8 cellular contexts compared by ENCODE assay signal in the genomic region with DNA sequence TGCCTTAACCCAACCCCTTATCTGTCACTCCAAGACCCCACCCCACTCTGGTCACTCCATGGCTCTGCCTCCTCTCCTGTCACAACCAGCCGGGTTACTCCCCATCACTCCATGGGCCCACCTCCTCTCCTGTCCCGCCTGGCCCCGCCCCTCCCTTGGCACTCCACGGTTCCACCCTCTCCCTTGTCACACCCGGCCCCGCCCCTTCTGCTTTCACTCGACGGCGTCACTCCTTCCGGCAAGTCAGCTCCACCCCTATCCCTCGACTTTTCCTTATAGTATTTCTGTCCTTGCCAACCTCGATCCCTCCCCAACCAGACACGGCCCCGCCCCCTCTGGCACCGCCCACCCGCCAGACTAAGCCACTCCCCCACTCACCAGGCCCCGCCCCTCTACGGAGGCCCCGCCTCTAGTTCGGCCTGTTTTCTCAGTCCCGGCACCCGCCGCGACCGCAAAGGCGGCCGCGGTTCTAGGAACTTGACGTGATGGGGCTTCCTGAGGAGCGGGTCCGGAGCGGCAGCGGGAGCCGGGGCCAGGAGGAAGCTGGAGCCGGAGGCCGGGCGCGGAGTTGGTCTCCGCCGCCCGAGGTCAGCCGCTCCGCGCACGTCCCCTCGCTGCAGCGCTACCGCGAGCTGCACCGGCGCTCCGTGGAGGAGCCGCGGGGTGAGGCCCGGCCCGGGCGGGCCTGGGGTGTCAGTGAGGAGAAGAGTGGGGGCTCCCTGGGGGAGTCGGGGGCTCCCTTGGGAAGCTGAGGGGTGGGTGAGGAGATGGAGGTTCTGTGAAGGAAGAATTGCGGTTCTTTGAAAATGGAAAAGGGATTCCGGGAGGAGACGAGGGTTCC. TPM values are rescaled to one million over a fixed set of nuclear protein-coding genes. Genes with fewer than 3 reads are reported as not detected.
DNase-seq lines count a peak whose midpoint lies in the region; ATAC-seq and TF ChIP-seq lines count a peak whose summit lies in the region.

A gene with protein sequence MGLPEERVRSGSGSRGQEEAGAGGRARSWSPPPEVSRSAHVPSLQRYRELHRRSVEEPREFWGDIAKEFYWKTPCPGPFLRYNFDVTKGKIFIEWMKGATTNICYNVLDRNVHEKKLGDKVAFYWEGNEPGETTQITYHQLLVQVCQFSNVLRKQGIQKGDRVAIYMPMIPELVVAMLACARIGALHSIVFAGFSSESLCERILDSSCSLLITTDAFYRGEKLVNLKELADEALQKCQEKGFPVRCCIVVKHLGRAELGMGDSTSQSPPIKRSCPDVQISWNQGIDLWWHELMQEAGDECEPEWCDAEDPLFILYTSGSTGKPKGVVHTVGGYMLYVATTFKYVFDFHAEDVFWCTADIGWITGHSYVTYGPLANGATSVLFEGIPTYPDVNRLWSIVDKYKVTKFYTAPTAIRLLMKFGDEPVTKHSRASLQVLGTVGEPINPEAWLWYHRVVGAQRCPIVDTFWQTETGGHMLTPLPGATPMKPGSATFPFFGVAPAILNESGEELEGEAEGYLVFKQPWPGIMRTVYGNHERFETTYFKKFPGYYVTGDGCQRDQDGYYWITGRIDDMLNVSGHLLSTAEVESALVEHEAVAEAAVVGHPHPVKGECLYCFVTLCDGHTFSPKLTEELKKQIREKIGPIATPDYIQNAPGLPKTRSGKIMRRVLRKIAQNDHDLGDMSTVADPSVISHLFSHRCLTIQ (plus strand): TSS at position 452 of the 841 bp plus-strand sequence. CDS start 34 bp downstream, at position 486.

- CTCF ChIA-PET in A673 (lab: Charles Lee), result interaction anchor here (0.5 to 1.9 kb wide), 8 partner anchors 10 to 1029 kb away, joined by 3 to 13 read pairs (median 5); partner anchors contain the start of genes GSS and MYH7B

- H3K4me3 Mint-ChIP-seq in central memory CD8-positive, alpha-beta T cell, result peak within 1 kb of the TSS; percentile 82

- TF ChIP-seq CTCF in A673 (conservative IDR thresholded peaks at IDR 0.05; ENCODE audit: low read depth, low read length), result no peak

- H3K27me3 ChIP-seq in A673 (replicated peaks; ENCODE audit: insufficient read depth, low read depth, low read length, poor library complexity), result no peaks in the 10 kb centered on the region

- DNase-seq in A673 (ENCODE audit: low spot score) (peak; percentile 99), NCI-H345 (lab: John Stamatoyannopoulos, UW) (peak; percentile 99), iris pigment epithelial cell (ENCODE audit: low read depth) (peak; percentile 99)
- DNase-seq in activated CD4-positive, CD25-positive, alpha-beta regulatory T cell treated with anti-CD3 and anti-CD28 coated beads, Interleukin-2, amount 50 U/mL, for 16 hours (ENCODE audit: low read depth, low spot score), result peak; percentile 86
- DNase-seq in central memory CD8-positive, alpha-beta T cell (ENCODE audit: low spot score in 2 of 2), result peak; percentile 81 to 93
- peak; percentile 91 to 98 for DNase-seq in stimulated activated CD4-positive, alpha-beta T cell treated with anti-CD3 and anti-CD28 coated beads, Interleukin-12 subunit alpha, Interleukin-12 subunit beta, amount 100 ng/mL, for 24 hours (ENCODE audit: low read depth in 2 of 2)

- peak within 1 kb of the TSS; percentile 82 for H3K27ac Mint-ChIP-seq in central memory CD8-positive, alpha-beta T cell (ENCODE audit: low read depth)

- H3K36me3 ChIP-seq in A673 (ENCODE audit: insufficient read depth, low read length, poor library complexity, severe bottlenecking), result no peaks in the 10 kb centered on the region

- H3K4me1 ChIP-seq in A673 (ENCODE audit: insufficient read depth, low read length, poor library complexity, severe bottlenecking), result peaks cover 27% of the 10 kb centered on the region

- H3K36me3 Mint-ChIP-seq in central memory CD8-positive, alpha-beta T cell (ENCODE audit: insufficient read depth), result peaks cover 8% of the 10 kb centered on the region

- POLR2A ChIA-PET in A673 (lab: Charles Lee; ENCODE audit: low non-redundant PET), result interaction anchor here (0.6 to 1.0 kb wide), 3 partner anchors 68 to 1285 kb away, joined by 3 to 14 read pairs (median 3); no protein-coding TSS in a partner anchor

- no peaks in the 10 kb centered on the region for H3K27me3 Mint-ChIP-seq in central memory CD8-positive, alpha-beta T cell

- no TSS peak for BruUV-seq in A673 (replicated peaks; lab: Mats Ljungman, UMichigan)

- no peaks in the 10 kb centered on the region for H3K9me3 ChIP-seq in A673 (ENCODE audit: low read depth, low read length, poor library complexity, severe bottlenecking)

- peaks cover 47% of the 10 kb centered on the region for H3K4me1 Mint-ChIP-seq in central memory CD8-positive, alpha-beta T cell

- peak within 1 kb of the TSS; percentile 80 for H3K4me3 ChIP-seq in A673 (ENCODE audit: low read depth, low read length, poor library complexity, severe bottlenecking)

- H3K27ac ChIP-seq in A673 (ENCODE audit: low read depth, low read length, poor library complexity, severe bottlenecking), result peak within 1 kb of the TSS; percentile 65

- peak; percentile 53 for ATAC-seq in GM18873 (IDR thresholded peaks at IDR 0.05; ENCODE audit: low FRiP score, unreplicated experiment)
- peak; percentile 60 for ATAC-seq in HG03139 (IDR thresholded peaks at IDR 0.05; ENCODE audit: unreplicated experiment)
- peak; percentile 66 for ATAC-seq in central memory CD8-positive, alpha-beta T cell (replicated peaks; ENCODE audit: extremely low read depth, poor library complexity, severe bottlenecking)

- H3K9me3 Mint-ChIP-seq in central memory CD8-positive, alpha-beta T cell, result no peaks in the 10 kb centered on the region

- intact Hi-C loops in A673 (cut with micrococcal nuclease; ENCODE audit: unreplicated experiment), result loop anchor here (2.0 to 10.0 kb wide), 3 partner anchors 78 to 268 kb away; partner anchors contain the start of genes EDEM2, GSS, MYH7B and TRPC4AP

RNA-seq across cellular contexts. Expression of the gene that starts here (rescaled TPM):
- total RNA-seq in A673 (2021), result 28.7 and 33.5 TPM in 2 replicates

Comparison
In these comparisons a context has a peak if more than half of its experiments do, and no peak if none do; other contexts are left out.
1. Peak in every context shown above with its lines: DNase-seq, ATAC-seq, H3K4me3 ChIP-seq and H3K27ac ChIP-seq.